In the genomic region with DNA sequence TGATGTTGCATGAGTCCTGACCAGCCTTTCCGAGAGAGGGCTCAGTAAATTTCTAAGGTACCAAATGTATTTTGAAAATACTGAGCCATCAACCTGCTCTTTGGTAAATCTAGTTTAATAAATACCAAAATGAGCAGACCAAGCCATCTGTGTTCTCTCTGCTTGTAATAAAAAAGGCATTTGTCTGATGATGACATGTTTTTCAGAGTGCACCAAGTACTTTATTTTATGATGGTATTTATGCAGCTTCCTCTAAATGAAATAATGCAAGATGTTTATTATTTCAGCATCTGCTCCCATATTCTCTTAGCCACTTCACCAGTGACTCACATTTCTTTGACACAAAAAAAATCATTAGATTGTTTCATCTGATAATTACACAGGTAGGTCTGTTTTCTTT, we compare ENCODE assay signal across 22 cellular contexts.
DNase-seq lines count a peak whose midpoint lies in the region; ATAC-seq lines count a peak whose summit lies in the region.
"Had no signal": no experiment of that assay in that cellular context is flagged by ENCODE, and none has a peak within 500 bp of the region (broad histone marks: within the 10 kb centered on the region; RNA-seq: fewer than 3 reads in every experiment).

No MANE protein-coding gene starts in this region.

- no peaks in the 10 kb centered on the region for H3K9me3 Mint-ChIP-seq in activated CD4-positive, alpha-beta T cell treated with anti-CD3 and anti-CD28 coated beads, Interleukin-2, amount 10 ng/mL, durations not matched to agents 7 days and 5 days

- H3K27me3 Mint-ChIP-seq in activated CD4-positive, alpha-beta T cell treated with anti-CD3 and anti-CD28 coated beads, Interleukin-2, amount 10 ng/mL, durations not matched to agents 7 days and 5 days = no peaks in the 10 kb centered on the region
- H3K27me3 Mint-ChIP-seq: CD8-positive, alpha-beta memory T cell had no signal

- POLR2A ChIA-PET in activated CD4-positive, alpha-beta T cell treated with anti-CD3 and anti-CD28 coated beads, Interleukin-2, amount 10 ng/mL, durations not matched to agents 7 days and 5 days (lab: Charles Lee) = no interaction called here

- ATAC-seq in HG03045 (IDR thresholded peaks at IDR 0.05; ENCODE audit: unreplicated experiment) = no peak
- ATAC-seq: K562 had no signal

- no peak overlapping the region for H3K4me3 Mint-ChIP-seq in activated CD4-positive, alpha-beta T cell treated with anti-CD3 and anti-CD28 coated beads, Interleukin-2, amount 10 ng/mL, durations not matched to agents 7 days and 5 days
- H3K4me3 Mint-ChIP-seq: CD8-positive, alpha-beta memory T cell had no signal

- CTCF ChIA-PET in activated CD4-positive, alpha-beta T cell treated with anti-CD3 and anti-CD28 coated beads, Interleukin-2, amount 10 ng/mL, durations not matched to agents 7 days and 5 days (lab: Charles Lee) = no interaction called here

- no peaks in the 10 kb centered on the region for H3K4me1 Mint-ChIP-seq in activated CD4-positive, alpha-beta T cell treated with anti-CD3 and anti-CD28 coated beads, Interleukin-2, amount 10 ng/mL, durations not matched to agents 7 days and 5 days
- H3K4me1 Mint-ChIP-seq: CD8-positive, alpha-beta memory T cell had no signal

- H3K27ac Mint-ChIP-seq in activated CD4-positive, alpha-beta T cell treated with anti-CD3 and anti-CD28 coated beads, Interleukin-2, amount 10 ng/mL, durations not matched to agents 7 days and 5 days = no peak overlapping the region
- H3K27ac Mint-ChIP-seq: CD8-positive, alpha-beta memory T cell had no signal

- DNase-seq in NCI-H1105 treated with DMSO at 0.1 percent for 48 hours (lab: John Stamatoyannopoulos, UW) (peak; percentile 46), NCI-H1105 (lab: John Stamatoyannopoulos, UW) (no peak), HCEC 1CT (peak; percentile 39), NCI-H69 (lab: John Stamatoyannopoulos, UW) (peak; percentile 32), left kidney (ENCODE audit: low read depth, low spot score) (peak; percentile 5), NCI-H2081 (lab: John Stamatoyannopoulos, UW) (no peak)
- DNase-seq in activated CD4-positive, alpha-beta T cell treated with anti-CD3 and anti-CD28 coated beads, Interleukin-2, amount 10 ng/mL, durations not matched to agents 7 days and 5 days = no peak
- DNase-seq: ACHN; CD8-positive, alpha-beta memory T cell; DMS79 treated with DMSO at 0.1 percent for 48 hours; GOT3; MM.1S; NCI-H1092; NCI-H146; NCI-H2029; NCI-H446; NCI-H526; NK-92 treated with Interleukin-12 subunit alpha and Interleukin-12 subunit beta, amount 100 ng/mL, for 24 hours; SHP77 treated with DMSO at 0.1 percent for 48 hours; SW 1271 had no signal

- no peaks in the 10 kb centered on the region for H3K36me3 Mint-ChIP-seq in activated CD4-positive, alpha-beta T cell treated with anti-CD3 and anti-CD28 coated beads, Interleukin-2, amount 10 ng/mL, durations not matched to agents 7 days and 5 days (ENCODE audit: low read depth)
- H3K36me3 Mint-ChIP-seq: CD8-positive, alpha-beta memory T cell had no signal

Comparison
In these comparisons a context has a peak if more than half of its experiments do, and no peak if none do; other contexts are left out.
1. DNase-seq: peak in NCI-H1105 treated with DMSO at 0.1 percent for 48 hours (single experiment), HCEC 1CT (single experiment), NCI-H69 (single experiment) and left kidney (single experiment); none in NCI-H1105 (single experiment), activated CD4-positive, alpha-beta T cell treated with anti-CD3 and anti-CD28 coated beads, Interleukin-2, amount 10 ng/mL, durations not matched to agents 7 days and 5 days (single experiment) and NCI-H2081 (0 of 2).